1 cellular context compared by ENCODE assay signal in the genomic region with DNA sequence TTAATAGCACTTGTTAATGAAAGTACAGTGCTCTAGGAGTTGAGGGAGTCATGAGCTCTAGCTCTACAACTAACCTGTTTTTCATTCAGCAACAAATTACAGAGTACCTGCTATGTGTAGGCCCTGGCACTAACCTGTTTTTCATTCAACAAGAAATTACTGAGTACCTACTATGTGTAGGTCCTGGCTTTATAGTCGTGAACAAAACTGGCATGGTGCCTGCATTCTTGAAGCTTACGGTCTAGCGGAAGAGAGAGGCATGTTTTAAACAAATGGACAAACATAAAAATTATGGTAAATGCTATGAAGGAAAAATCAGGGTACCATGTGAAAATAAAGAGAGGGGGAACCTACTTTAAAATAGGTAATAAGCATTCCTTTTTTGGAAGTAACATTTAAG.
TF ChIP-seq lines count a peak whose summit lies in the region.

No MANE protein-coding gene starts in this region.

TF ChIP-seq in neural cell, 6 proteins besides CTCF, POLR2A, EP300 and RAD21 (continued from another document):
- TF ChIP-seq, protein P1, sequence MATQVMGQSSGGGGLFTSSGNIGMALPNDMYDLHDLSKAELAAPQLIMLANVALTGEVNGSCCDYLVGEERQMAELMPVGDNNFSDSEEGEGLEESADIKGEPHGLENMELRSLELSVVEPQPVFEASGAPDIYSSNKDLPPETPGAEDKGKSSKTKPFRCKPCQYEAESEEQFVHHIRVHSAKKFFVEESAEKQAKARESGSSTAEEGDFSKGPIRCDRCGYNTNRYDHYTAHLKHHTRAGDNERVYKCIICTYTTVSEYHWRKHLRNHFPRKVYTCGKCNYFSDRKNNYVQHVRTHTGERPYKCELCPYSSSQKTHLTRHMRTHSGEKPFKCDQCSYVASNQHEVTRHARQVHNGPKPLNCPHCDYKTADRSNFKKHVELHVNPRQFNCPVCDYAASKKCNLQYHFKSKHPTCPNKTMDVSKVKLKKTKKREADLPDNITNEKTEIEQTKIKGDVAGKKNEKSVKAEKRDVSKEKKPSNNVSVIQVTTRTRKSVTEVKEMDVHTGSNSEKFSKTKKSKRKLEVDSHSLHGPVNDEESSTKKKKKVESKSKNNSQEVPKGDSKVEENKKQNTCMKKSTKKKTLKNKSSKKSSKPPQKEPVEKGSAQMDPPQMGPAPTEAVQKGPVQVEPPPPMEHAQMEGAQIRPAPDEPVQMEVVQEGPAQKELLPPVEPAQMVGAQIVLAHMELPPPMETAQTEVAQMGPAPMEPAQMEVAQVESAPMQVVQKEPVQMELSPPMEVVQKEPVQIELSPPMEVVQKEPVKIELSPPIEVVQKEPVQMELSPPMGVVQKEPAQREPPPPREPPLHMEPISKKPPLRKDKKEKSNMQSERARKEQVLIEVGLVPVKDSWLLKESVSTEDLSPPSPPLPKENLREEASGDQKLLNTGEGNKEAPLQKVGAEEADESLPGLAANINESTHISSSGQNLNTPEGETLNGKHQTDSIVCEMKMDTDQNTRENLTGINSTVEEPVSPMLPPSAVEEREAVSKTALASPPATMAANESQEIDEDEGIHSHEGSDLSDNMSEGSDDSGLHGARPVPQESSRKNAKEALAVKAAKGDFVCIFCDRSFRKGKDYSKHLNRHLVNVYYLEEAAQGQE (IDR thresholded peaks at IDR 0.05; ENCODE audit: borderline replicate concordance) = no peak
